In the genomic region with DNA sequence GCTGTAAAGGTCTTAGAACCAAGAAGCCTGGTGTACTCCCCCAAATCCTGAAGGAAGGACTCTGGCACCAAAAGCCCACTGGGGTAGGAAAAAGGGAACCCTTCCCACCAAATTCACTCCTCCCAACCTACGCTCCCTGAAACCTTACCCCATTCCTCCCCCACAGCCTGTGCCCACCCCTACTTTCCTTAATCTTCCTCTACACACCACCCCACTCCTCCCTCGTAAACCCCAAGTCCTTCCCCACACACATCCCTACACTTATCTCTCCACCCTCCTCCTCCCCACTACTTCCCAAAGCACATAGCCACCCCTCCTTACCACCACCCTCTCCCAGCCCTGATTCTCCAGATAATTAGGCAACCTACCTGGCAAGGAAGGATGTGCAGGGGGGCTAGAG, we compare ENCODE assay signal across 12 cellular contexts. TPM values are rescaled to one million over a fixed set of nuclear protein-coding genes. Genes with fewer than 3 reads are reported as not detected.
DNase-seq lines count a peak whose midpoint lies in the region; ATAC-seq and TF ChIP-seq lines count a peak whose summit lies in the region.
"Had no signal": no experiment of that assay in that cellular context is flagged by ENCODE, and none has a peak within 500 bp of the region (broad histone marks: within the 10 kb centered on the region; RNA-seq: fewer than 3 reads in every experiment).

No MANE protein-coding gene starts in this region.

- H3K27ac ChIP-seq in MM.1S (ENCODE audit: low read length) (no peak overlapping the region), ectodermal cell (ENCODE audit: insufficient read depth, low read depth, low read length, poor library complexity, severe bottlenecking) (no peak overlapping the region), osteoblast (ENCODE audit: low read depth, low read length) (no peak overlapping the region)
- H3K27ac ChIP-seq: colonic mucosa, upper lobe of left lung had no signal

- peaks cover 9% of the 10 kb centered on the region for H3K36me3 Mint-ChIP-seq in T-helper 2 cell treated with Interferon-gamma antibody and Interleukin-4, amounts not matched to agents 5 μg/mL and 100 μg/mL, for 36 hours (ENCODE audit: low read depth)

- H3K36me3 ChIP-seq in MM.1S (replicated peaks; ENCODE audit: insufficient read depth, low read length) = no peaks in the 10 kb centered on the region
- H3K36me3 ChIP-seq in ectodermal cell (ENCODE audit: control insufficient read depth, insufficient read depth, low read length) = peaks cover 4% of the 10 kb centered on the region
- peaks cover 10% of the 10 kb centered on the region for H3K36me3 ChIP-seq in osteoblast (ENCODE audit: insufficient read depth, low read length)
- H3K36me3 ChIP-seq: colonic mucosa had no signal

- no peaks in the 10 kb centered on the region for H3K27me3 Mint-ChIP-seq in T-helper 2 cell treated with Interferon-gamma antibody and Interleukin-4, amounts not matched to agents 5 μg/mL and 100 μg/mL, for 36 hours (ENCODE audit: low read depth)

- H3K4me1 ChIP-seq in MM.1S (ENCODE audit: low read length) (no peaks in the 10 kb centered on the region), ectodermal cell (ENCODE audit: control insufficient read depth, insufficient read depth, low read length) (peaks cover 9% of the 10 kb centered on the region), osteoblast (ENCODE audit: insufficient read depth, low read length) (peaks cover 3% of the 10 kb centered on the region)
- H3K4me1 ChIP-seq: colonic mucosa had no signal

- TF ChIP-seq CTCF in MM.1S (IDR thresholded peaks at IDR 0.05; ENCODE audit: low read length) (no peak), osteoblast (IDR thresholded peaks at IDR 0.05; ENCODE audit: extremely low read depth, low read depth, low read length) (no peak)

- WGBS in ectodermal cell, 2 experiments = 44 to 62% methylated on average over 2 of the region's 2 CpGs

- H2AFZ ChIP-seq in MM.1S (ENCODE audit: low read length) (no peak overlapping the region), osteoblast (ENCODE audit: low read length) (no peak overlapping the region)

- H3K4me2 ChIP-seq in MM.1S (ENCODE audit: low read depth, low read length) = peak overlapping the region; percentile 57; the same call in 1 of the 2 replicates
- peak overlapping the region; percentile 92 for H3K4me2 ChIP-seq in osteoblast (ENCODE audit: insufficient read depth, low read length)

- H3K4me3 ChIP-seq in MM.1S (ENCODE audit: low read length) (no peak overlapping the region), ectodermal cell (ENCODE audit: insufficient read depth, low read depth, low read length) (peak overlapping the region; percentile 75), osteoblast (ENCODE audit: insufficient read depth, low read length) (no peak overlapping the region)
- H3K4me3 ChIP-seq: colonic mucosa had no signal

- H3K27ac Mint-ChIP-seq in T-helper 2 cell treated with Interferon-gamma antibody and Interleukin-4, amounts not matched to agents 5 μg/mL and 100 μg/mL, for 36 hours = no peak overlapping the region

- H3K9ac ChIP-seq in MM.1S (ENCODE audit: low read length) = no peak overlapping the region

- H3K9me3 ChIP-seq in MM.1S (replicated peaks; ENCODE audit: insufficient read depth, low read length) (no peaks in the 10 kb centered on the region), ectodermal cell (ENCODE audit: control insufficient read depth, low read length) (no peaks in the 10 kb centered on the region), osteoblast (ENCODE audit: low read depth, low read length) (no peaks in the 10 kb centered on the region)
- H3K9me3 ChIP-seq: colonic mucosa, upper lobe of left lung had no signal

- peak overlapping the region; percentile 84 for H3K4me3 Mint-ChIP-seq in T-helper 2 cell treated with Interferon-gamma antibody and Interleukin-4, amounts not matched to agents 5 μg/mL and 100 μg/mL, for 36 hours

- H4K20me1 ChIP-seq in MM.1S (ENCODE audit: insufficient read depth, low read length) (no peaks in the 10 kb centered on the region), osteoblast (ENCODE audit: insufficient read depth, low read length) (peaks cover 3% of the 10 kb centered on the region)

- H3K27me3 ChIP-seq in MM.1S (replicated peaks; ENCODE audit: insufficient read depth, low read length) = no peaks in the 10 kb centered on the region
- no peaks in the 10 kb centered on the region for H3K27me3 ChIP-seq in ectodermal cell (ENCODE audit: control insufficient read depth, insufficient read depth, low read length, poor library complexity, severe bottlenecking)
- H3K27me3 ChIP-seq in osteoblast (ENCODE audit: insufficient read depth, low read length) = no peaks in the 10 kb centered on the region
- H3K27me3 ChIP-seq: colonic mucosa had no signal

- DNase-seq in T-helper 2 cell treated with Interferon-gamma antibody and Interleukin-4, amounts not matched to agents 5 μg/mL and 100 μg/mL, for 36 hours (ENCODE audit: low spot score) = no peak
- DNase-seq in T-helper 2 cell = no peak
- no peak for DNase-seq in MM.1S
- peak; percentile 66 for DNase-seq in osteoblast (ENCODE audit: insufficient read length, low spot score, missing footprints)
- DNase-seq in HT-29 (ENCODE audit: low spot score) = no peak
- DNase-seq in NCI-H187 (lab: John Stamatoyannopoulos, UW) = no peak
- DNase-seq: colonic mucosa, NCI-H2029 treated with DMSO at 0.1 percent for 48 hours, upper lobe of left lung had no signal

- H3F3A ChIP-seq in MM.1S (ENCODE audit: insufficient read depth, low read length) = no peaks in the 10 kb centered on the region

- ATAC-seq in HG03196 (IDR thresholded peaks at IDR 0.05; ENCODE audit: unreplicated experiment) = no peak

- H3K79me2 ChIP-seq in MM.1S (ENCODE audit: low read length) = peaks cover 7% of the 10 kb centered on the region; the same call in 1 of the 2 replicates
- H3K79me2 ChIP-seq in osteoblast (ENCODE audit: insufficient read depth, low read length) = peaks cover 15% of the 10 kb centered on the region

- H3K4me1 Mint-ChIP-seq in T-helper 2 cell treated with Interferon-gamma antibody and Interleukin-4, amounts not matched to agents 5 μg/mL and 100 μg/mL, for 36 hours (ENCODE audit: low read depth) = peaks cover 25% of the 10 kb centered on the region

- no peaks in the 10 kb centered on the region for H3K9me2 ChIP-seq in MM.1S (replicated peaks; ENCODE audit: insufficient read depth, low read length)

- H3K9me3 Mint-ChIP-seq in T-helper 2 cell treated with Interferon-gamma antibody and Interleukin-4, amounts not matched to agents 5 μg/mL and 100 μg/mL, for 36 hours = no peaks in the 10 kb centered on the region

RNA-seq across cellular contexts. Expression of a gene that starts 1.7 kb away (rescaled TPM):
- 107 TPM for polyA plus RNA-seq in ectodermal cell (2013, experiment 1 of 4)
- polyA plus RNA-seq in ectodermal cell (2013, experiment 2 of 4) = 109 TPM
- polyA plus RNA-seq in ectodermal cell (2013, experiment 3 of 4) = 84.1 TPM
- 95.6 TPM for polyA plus RNA-seq in ectodermal cell (2013, experiment 4 of 4)
- total RNA-seq in osteoblast = 15.6 TPM in 2 replicates
- total RNA-seq in HT-29 (2014; rRNA removed; shearing (Covaris generic)) = 24.3 and 25.1 TPM in 2 replicates

RNA-seq across cellular contexts. Expression of a gene that starts 29.2 kb away (rescaled TPM):
- polyA plus RNA-seq in ectodermal cell (2013, experiment 1 of 4) = not detected
- polyA plus RNA-seq in ectodermal cell (2013, experiment 2 of 4) = 0.16 TPM
- 0.16 TPM for polyA plus RNA-seq in ectodermal cell (2013, experiment 3 of 4)
- 0.32 TPM for polyA plus RNA-seq in ectodermal cell (2013, experiment 4 of 4)
- not detected in 2 replicates for total RNA-seq in osteoblast
- total RNA-seq in HT-29 (2014; rRNA removed; shearing (Covaris generic)) = 45.9 and 52.6 TPM in 2 replicates
- total RNA-seq: activated CD8-positive, alpha-beta memory T cell treated with anti-CD3 and anti-CD28 coated beads for 36 hours had no signal

RNA-seq across cellular contexts. Expression of a gene that starts 31.2 kb away (rescaled TPM):
- 899 TPM for polyA plus RNA-seq in ectodermal cell (2013, experiment 1 of 4)
- 872 TPM for polyA plus RNA-seq in ectodermal cell (2013, experiment 2 of 4)
- polyA plus RNA-seq in ectodermal cell (2013, experiment 3 of 4) = 821 TPM
- 949 TPM for polyA plus RNA-seq in ectodermal cell (2013, experiment 4 of 4)
- 443 and 478 TPM in 2 replicates for total RNA-seq in osteoblast
- 400 and 406 TPM in 2 replicates for total RNA-seq in HT-29 (2014; rRNA removed; shearing (Covaris generic))

RNA-seq across cellular contexts. Expression of a gene that starts 49.3 kb away (rescaled TPM):
- 2.3 TPM for polyA plus RNA-seq in ectodermal cell (2013, experiment 1 of 4)
- 1.7 TPM for polyA plus RNA-seq in ectodermal cell (2013, experiment 2 of 4)
- 0.91 TPM for polyA plus RNA-seq in ectodermal cell (2013, experiment 3 of 4)
- polyA plus RNA-seq in ectodermal cell (2013, experiment 4 of 4) = 1.0 TPM
- 1.1 and 1.5 TPM in 2 replicates for total RNA-seq in osteoblast
- total RNA-seq in HT-29 (2014; rRNA removed; shearing (Covaris generic)) = 1.7 and 2.2 TPM in 2 replicates

Comparison
In these comparisons a context has a peak if more than half of its experiments do, and no peak if none do; other contexts are left out.
1. RNA of a gene that starts 29.2 kb away (total RNA-seq): 45.9 to 52.6 TPM in HT-29; not detected in osteoblast; every median in the first group is over 10 times any median in the second.